ENCODE assay signal across 1 cellular context in the genomic region with DNA sequence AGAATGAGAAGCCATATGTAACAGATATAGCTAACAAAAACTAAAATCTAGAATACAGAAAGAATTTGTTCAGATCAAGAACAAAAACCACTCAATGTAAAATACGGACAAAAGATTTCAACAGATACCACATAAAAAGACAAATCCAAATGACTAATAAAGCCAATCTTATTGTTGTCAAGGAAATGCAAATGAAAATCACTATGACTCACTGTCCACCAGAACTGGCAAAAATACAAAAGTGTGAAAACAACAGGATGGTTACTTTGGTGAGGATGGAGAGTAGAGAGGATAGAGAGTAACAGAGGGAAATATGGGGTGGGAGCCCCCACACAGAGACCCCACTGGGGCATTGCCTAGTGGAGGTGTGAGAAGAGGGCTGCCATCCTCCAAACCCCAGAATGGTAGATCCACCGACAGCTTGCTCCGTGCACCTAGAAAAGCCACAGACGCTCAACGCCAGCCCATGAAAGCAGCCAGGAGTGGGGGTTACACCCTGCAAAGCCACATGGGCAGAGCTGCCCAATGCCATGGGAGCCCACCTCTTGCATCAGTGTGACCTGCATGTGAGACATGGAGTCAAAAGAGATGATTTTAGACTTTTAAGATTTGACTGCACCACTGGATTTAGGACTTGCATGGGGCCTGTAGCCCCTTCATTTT.
TF ChIP-seq lines count a peak whose summit lies in the region.

No MANE protein-coding gene starts in this region.

TF ChIP-seq in GM12878, 131 proteins besides CTCF, POLR2A, EP300 and RAD21 (continued from another document):
- TF ChIP-seq, protein P1, sequence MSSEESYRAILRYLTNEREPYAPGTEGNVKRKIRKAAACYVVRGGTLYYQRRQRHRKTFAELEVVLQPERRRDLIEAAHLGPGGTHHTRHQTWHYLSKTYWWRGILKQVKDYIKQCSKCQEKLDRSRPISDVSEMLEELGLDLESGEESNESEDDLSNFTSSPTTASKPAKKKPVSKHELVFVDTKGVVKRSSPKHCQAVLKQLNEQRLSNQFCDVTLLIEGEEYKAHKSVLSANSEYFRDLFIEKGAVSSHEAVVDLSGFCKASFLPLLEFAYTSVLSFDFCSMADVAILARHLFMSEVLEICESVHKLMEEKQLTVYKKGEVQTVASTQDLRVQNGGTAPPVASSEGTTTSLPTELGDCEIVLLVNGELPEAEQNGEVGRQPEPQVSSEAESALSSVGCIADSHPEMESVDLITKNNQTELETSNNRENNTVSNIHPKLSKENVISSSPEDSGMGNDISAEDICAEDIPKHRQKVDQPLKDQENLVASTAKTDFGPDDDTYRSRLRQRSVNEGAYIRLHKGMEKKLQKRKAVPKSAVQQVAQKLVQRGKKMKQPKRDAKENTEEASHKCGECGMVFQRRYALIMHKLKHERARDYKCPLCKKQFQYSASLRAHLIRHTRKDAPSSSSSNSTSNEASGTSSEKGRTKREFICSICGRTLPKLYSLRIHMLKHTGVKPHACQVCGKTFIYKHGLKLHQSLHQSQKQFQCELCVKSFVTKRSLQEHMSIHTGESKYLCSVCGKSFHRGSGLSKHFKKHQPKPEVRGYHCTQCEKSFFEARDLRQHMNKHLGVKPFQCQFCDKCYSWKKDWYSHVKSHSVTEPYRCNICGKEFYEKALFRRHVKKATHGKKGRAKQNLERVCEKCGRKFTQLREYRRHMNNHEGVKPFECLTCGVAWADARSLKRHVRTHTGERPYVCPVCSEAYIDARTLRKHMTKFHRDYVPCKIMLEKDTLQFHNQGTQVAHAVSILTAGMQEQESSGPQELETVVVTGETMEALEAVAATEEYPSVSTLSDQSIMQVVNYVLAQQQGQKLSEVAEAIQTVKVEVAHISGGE (CRISPR knock-in tag; IDR thresholded peaks at IDR 0.05), result no peak
- TF ChIP-seq, protein P2, sequence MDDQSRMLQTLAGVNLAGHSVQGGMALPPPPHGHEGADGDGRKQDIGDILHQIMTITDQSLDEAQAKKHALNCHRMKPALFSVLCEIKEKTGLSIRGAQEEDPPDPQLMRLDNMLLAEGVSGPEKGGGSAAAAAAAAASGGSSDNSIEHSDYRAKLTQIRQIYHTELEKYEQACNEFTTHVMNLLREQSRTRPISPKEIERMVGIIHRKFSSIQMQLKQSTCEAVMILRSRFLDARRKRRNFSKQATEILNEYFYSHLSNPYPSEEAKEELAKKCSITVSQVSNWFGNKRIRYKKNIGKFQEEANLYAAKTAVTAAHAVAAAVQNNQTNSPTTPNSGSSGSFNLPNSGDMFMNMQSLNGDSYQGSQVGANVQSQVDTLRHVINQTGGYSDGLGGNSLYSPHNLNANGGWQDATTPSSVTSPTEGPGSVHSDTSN (IDR thresholded peaks at IDR 0.05; ENCODE audit: insufficient replicate concordance, low read depth, low read length), result no peak
- no peak for TF ChIP-seq NR2C1 (IDR thresholded peaks at IDR 0.05)
- TF ChIP-seq RFX5 (IDR thresholded peaks at IDR 0.05; ENCODE audit: low read depth, low read length), result no peak
- 0 out of 2 replicates have a peak, but pooled peaks have one; percentile 51 for TF ChIP-seq BCL11A (IDR thresholded peaks at IDR 0.05; ENCODE audit: low read depth, low read length)
- TF ChIP-seq, protein P3, sequence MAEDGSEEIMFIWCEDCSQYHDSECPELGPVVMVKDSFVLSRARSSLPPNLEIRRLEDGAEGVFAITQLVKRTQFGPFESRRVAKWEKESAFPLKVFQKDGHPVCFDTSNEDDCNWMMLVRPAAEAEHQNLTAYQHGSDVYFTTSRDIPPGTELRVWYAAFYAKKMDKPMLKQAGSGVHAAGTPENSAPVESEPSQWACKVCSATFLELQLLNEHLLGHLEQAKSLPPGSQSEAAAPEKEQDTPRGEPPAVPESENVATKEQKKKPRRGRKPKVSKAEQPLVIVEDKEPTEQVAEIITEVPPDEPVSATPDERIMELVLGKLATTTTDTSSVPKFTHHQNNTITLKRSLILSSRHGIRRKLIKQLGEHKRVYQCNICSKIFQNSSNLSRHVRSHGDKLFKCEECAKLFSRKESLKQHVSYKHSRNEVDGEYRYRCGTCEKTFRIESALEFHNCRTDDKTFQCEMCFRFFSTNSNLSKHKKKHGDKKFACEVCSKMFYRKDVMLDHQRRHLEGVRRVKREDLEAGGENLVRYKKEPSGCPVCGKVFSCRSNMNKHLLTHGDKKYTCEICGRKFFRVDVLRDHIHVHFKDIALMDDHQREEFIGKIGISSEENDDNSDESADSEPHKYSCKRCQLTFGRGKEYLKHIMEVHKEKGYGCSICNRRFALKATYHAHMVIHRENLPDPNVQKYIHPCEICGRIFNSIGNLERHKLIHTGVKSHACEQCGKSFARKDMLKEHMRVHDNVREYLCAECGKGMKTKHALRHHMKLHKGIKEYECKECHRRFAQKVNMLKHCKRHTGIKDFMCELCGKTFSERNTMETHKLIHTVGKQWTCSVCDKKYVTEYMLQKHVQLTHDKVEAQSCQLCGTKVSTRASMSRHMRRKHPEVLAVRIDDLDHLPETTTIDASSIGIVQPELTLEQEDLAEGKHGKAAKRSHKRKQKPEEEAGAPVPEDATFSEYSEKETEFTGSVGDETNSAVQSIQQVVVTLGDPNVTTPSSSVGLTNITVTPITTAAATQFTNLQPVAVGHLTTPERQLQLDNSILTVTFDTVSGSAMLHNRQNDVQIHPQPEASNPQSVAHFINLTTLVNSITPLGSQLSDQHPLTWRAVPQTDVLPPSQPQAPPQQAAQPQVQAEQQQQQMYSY (CRISPR knock-in tag; IDR thresholded peaks at IDR 0.05), result no peak
- TF ChIP-seq, protein P4, sequence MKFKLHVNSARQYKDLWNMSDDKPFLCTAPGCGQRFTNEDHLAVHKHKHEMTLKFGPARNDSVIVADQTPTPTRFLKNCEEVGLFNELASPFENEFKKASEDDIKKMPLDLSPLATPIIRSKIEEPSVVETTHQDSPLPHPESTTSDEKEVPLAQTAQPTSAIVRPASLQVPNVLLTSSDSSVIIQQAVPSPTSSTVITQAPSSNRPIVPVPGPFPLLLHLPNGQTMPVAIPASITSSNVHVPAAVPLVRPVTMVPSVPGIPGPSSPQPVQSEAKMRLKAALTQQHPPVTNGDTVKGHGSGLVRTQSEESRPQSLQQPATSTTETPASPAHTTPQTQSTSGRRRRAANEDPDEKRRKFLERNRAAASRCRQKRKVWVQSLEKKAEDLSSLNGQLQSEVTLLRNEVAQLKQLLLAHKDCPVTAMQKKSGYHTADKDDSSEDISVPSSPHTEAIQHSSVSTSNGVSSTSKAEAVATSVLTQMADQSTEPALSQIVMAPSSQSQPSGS (IDR thresholded peaks at IDR 0.05; ENCODE audit: low read length), result peak; percentile 78
- TF ChIP-seq, protein P5, sequence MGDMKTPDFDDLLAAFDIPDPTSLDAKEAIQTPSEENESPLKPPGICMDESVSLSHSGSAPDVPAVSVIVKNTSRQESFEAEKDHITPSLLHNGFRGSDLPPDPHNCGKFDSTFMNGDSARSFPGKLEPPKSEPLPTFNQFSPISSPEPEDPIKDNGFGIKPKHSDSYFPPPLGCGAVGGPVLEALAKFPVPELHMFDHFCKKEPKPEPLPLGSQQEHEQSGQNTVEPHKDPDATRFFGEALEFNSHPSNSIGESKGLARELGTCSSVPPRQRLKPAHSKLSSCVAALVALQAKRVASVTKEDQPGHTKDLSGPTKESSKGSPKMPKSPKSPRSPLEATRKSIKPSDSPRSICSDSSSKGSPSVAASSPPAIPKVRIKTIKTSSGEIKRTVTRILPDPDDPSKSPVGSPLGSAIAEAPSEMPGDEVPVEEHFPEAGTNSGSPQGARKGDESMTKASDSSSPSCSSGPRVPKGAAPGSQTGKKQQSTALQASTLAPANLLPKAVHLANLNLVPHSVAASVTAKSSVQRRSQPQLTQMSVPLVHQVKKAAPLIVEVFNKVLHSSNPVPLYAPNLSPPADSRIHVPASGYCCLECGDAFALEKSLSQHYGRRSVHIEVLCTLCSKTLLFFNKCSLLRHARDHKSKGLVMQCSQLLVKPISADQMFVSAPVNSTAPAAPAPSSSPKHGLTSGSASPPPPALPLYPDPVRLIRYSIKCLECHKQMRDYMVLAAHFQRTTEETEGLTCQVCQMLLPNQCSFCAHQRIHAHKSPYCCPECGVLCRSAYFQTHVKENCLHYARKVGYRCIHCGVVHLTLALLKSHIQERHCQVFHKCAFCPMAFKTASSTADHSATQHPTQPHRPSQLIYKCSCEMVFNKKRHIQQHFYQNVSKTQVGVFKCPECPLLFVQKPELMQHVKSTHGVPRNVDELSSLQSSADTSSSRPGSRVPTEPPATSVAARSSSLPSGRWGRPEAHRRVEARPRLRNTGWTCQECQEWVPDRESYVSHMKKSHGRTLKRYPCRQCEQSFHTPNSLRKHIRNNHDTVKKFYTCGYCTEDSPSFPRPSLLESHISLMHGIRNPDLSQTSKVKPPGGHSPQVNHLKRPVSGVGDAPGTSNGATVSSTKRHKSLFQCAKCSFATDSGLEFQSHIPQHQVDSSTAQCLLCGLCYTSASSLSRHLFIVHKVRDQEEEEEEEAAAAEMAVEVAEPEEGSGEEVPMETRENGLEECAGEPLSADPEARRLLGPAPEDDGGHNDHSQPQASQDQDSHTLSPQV (IDR thresholded peaks at IDR 0.05), result no peak
- TF ChIP-seq TCF7 (IDR thresholded peaks at IDR 0.05; ENCODE audit: borderline replicate concordance), result peak; percentile 89
- no peak for TF ChIP-seq TAF1 (IDR thresholded peaks at IDR 0.05; ENCODE audit: borderline replicate concordance, low read depth, low read length)
- no peak; the same call in 1 of the 2 replicates for TF ChIP-seq IKZF1 (conservative IDR thresholded peaks at IDR 0.05)
- no peak for TF ChIP-seq KDM1A (IDR thresholded peaks at IDR 0.05; ENCODE audit: borderline replicate concordance)
- TF ChIP-seq DPF2 (IDR thresholded peaks at IDR 0.05), result peak; percentile 50
- no peak for TF ChIP-seq SUZ12 (IDR thresholded peaks at IDR 0.05; ENCODE audit: unreplicated experiment)
- TF ChIP-seq PAX5 (IDR thresholded peaks at IDR 0.05; ENCODE audit: borderline replicate concordance, low read depth, low read length), result no peak; the same call in 1 of the 2 replicates
- TF ChIP-seq ZBED1 (IDR thresholded peaks at IDR 0.05; ENCODE audit: borderline replicate concordance), result no peak
- no peak for TF ChIP-seq PML (IDR thresholded peaks at IDR 0.05; ENCODE audit: low read length)
- no peak for TF ChIP-seq CBFB (IDR thresholded peaks at IDR 0.05; ENCODE audit: low read depth)
- TF ChIP-seq SIX5 (IDR thresholded peaks at IDR 0.05; ENCODE audit: low read depth, low read length, severe bottlenecking), result no peak
- no peak for TF ChIP-seq ZNF274 (IDR thresholded peaks at IDR 0.05; ENCODE audit: insufficient read depth, insufficient read length)
- TF ChIP-seq SMAD5 (IDR thresholded peaks at IDR 0.05; ENCODE audit: low read depth), result no peak
- TF ChIP-seq HDAC2 (IDR thresholded peaks at IDR 0.05), result no peak
- peak in 1 of 2 experiments; percentile 55; a peak in 1 of 4 replicates for TF ChIP-seq ETV6 (conservative IDR thresholded peaks at IDR 0.05 in 1 of 2, IDR thresholded peaks at IDR 0.05 in 1 of 2; ENCODE audit: borderline replicate concordance in 1 of 2, low read depth in 1 of 2)
